ENCODE assay signal across 1 cellular context in the genomic region with DNA sequence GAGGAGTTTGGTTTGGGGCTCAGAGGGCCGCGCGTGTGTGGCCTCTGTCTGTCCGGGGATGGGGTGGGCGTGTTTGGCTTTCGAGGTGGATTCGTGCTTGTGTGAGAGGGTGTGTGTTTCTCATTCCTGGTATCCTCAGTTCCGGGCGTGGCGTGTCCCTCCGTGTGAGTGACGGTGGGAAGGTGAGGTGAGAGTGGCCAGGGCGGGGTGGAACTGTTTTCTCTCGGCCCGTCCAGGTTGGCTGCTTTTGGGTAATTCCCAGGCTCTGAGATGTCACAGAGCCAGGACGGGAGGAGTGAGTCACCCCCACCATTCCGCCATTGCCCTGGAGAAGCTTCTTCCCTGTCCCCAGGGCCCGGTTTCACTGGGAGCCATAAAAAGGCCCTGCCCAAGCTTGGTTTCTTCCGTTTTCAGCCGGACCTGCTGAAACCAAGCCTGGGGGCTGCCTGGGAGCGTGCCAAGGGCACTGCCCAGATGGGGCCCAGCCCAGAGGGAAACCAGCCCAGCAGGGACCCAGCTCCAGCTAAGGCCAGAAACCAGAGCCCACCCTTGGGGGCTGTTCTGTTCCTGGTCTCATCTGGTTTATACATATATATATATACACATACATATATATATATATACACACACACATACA.
TF ChIP-seq lines count a peak whose summit lies in the region.

No MANE protein-coding gene starts in this region.

TF ChIP-seq in K562, 482 proteins besides CTCF, POLR2A, EP300 and RAD21:
- TF ChIP-seq, protein P1, sequence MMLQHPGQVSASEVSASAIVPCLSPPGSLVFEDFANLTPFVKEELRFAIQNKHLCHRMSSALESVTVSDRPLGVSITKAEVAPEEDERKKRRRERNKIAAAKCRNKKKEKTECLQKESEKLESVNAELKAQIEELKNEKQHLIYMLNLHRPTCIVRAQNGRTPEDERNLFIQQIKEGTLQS (IDR thresholded peaks at IDR 0.05) = 0 out of 2 replicates have a peak, but pooled peaks have one; percentile 50
- TF ChIP-seq, protein P1 (CRISPR knock-in tag; conservative IDR thresholded peaks at IDR 0.05) = no peak
- no peak for TF ChIP-seq CBX2 (IDR thresholded peaks at IDR 0.05; ENCODE audit: insufficient read depth, low read length, poor library complexity, severe bottlenecking)
